In genomic region chr22:49764151-49764581, GRCh38 we compare ENCODE assay signal across 14 cellular contexts.
DNase-seq lines count a peak whose midpoint lies in the region; ATAC-seq and TF ChIP-seq lines count a peak whose summit lies in the region.
"Had no signal": no experiment of that assay in that cellular context is flagged by ENCODE, and none has a peak within 500 bp of the region (broad histone marks: within the 10 kb centered on the region; RNA-seq: fewer than 3 reads in every experiment).

No MANE protein-coding gene starts in this region.

- H3K4me3 Mint-ChIP-seq in WTC11, result no peak overlapping the region
- H3K4me3 Mint-ChIP-seq: CD4-positive, CD25-positive, alpha-beta regulatory T cell; naive thymus-derived CD8-positive, alpha-beta T cell had no signal

- whole genome bisulfite sequencing in mesenchymal stem cell, result 84% methylated on average over 24 of the region's 24 CpGs
- WGBS in aorta, 2 donors, result 55 to 58% methylated on average over 24 of the region's 24 CpGs

- H3K9me3 Mint-ChIP-seq in WTC11, result peaks cover 12% of the 10 kb centered on the region

- H3K18ac ChIP-seq in mesenchymal stem cell (ENCODE audit: low read depth in 1 of 2, low read length in 2 of 2), result no peak overlapping the region

- intact Hi-C loops in aorta (cut with DNase I), result loop anchor here in 1 of 2 donors (10.0 kb wide), 1 partner anchor 271 kb away; no protein-coding TSS in a partner anchor

- H3K4me3 ChIP-seq in mesenchymal stem cell (ENCODE audit: insufficient read depth in 1 of 2, low read depth in 1 of 2, low read length in 2 of 2) (peak overlapping the region in 1 of 2 experiments; percentile 51), aorta (ENCODE audit: low read length in 2 of 2) (no peak overlapping the region)
- H3K4me3 ChIP-seq: gastroesophageal sphincter, skin epidermis had no signal

- no peaks in the 10 kb centered on the region for H3K27me3 Mint-ChIP-seq in WTC11 (ENCODE audit: low read depth)
- H3K27me3 Mint-ChIP-seq: CD4-positive, CD25-positive, alpha-beta regulatory T cell; naive thymus-derived CD8-positive, alpha-beta T cell had no signal

- H3K27ac ChIP-seq in mesenchymal stem cell (ENCODE audit: low read length, poor library complexity, severe bottlenecking) (no peak overlapping the region), aorta (ENCODE audit: low read depth in 1 of 2, low read length in 2 of 2) (no peak overlapping the region)
- H3K27ac ChIP-seq: gastroesophageal sphincter, skin epidermis had no signal

- H3K23ac ChIP-seq in mesenchymal stem cell (ENCODE audit: low read length in 2 of 2), result no peak overlapping the region

- H3K14ac ChIP-seq in mesenchymal stem cell (ENCODE audit: low read length in 2 of 2), result no peak overlapping the region

- POLR2A ChIA-PET in WTC11 (lab: Charles Lee), result no interaction called here

- TF ChIP-seq CTCF in WTC11 (IDR thresholded peaks at IDR 0.05), result no peak

- no peak overlapping the region for H2BK120ac ChIP-seq in mesenchymal stem cell (ENCODE audit: low read depth, low read length)

- H3K9ac ChIP-seq in mesenchymal stem cell (ENCODE audit: low read length), result peak overlapping the region; percentile 18

- peak; percentile 2 for DNase-seq in stimulated activated CD4-positive, alpha-beta T cell treated with anti-CD3 and anti-CD28 coated beads, Interleukin-4, amount 100 ng/mL, for 24 hours
- DNase-seq in stimulated activated CD4-positive, alpha-beta T cell treated with anti-CD3 and anti-CD28 coated beads, Interleukin-4, amount 100 ng/mL, for 4 hours, result no peak
- peak; percentile 20 for DNase-seq in WTC11 (ENCODE audit: low spot score)
- DNase-seq in mesenchymal stem cell, result no peak
- DNase-seq in aorta, result peak; percentile 40 to 74
- DNase-seq in COLO668 (lab: John Stamatoyannopoulos, UW; ENCODE audit: unreplicated experiment), result no peak
- DNase-seq: CD4-positive, CD25-positive, alpha-beta regulatory T cell; GDM1; NCI-H2081 treated with DMSO at 0.1 percent for 48 hours had no signal

- peaks cover 17% of the 10 kb centered on the region for H3K4me1 ChIP-seq in mesenchymal stem cell (ENCODE audit: control insufficient read depth, insufficient read depth, low read depth, low read length)
- H3K4me1 ChIP-seq in aorta (ENCODE audit: control insufficient read depth in 1 of 2, insufficient read depth in 2 of 2, low read length in 2 of 2), result no peaks in the 10 kb centered on the region

- no peak overlapping the region for H4K91ac ChIP-seq in mesenchymal stem cell (ENCODE audit: low read length)

- no peak overlapping the region for H3K4ac ChIP-seq in mesenchymal stem cell (ENCODE audit: low read depth in 1 of 2, low read length in 2 of 2)

- H2AK5ac ChIP-seq in mesenchymal stem cell (ENCODE audit: low read length, severe bottlenecking), result no peak overlapping the region

- H3K9me3 ChIP-seq in mesenchymal stem cell (ENCODE audit: control insufficient read depth, low read length) (peaks cover 2% of the 10 kb centered on the region), aorta (ENCODE audit: control insufficient read depth, low read length) (no peaks in the 10 kb centered on the region)

- no peak overlapping the region for H3K4me2 ChIP-seq in mesenchymal stem cell (ENCODE audit: low read length, poor library complexity, severe bottlenecking)

- no peak overlapping the region for H2BK12ac ChIP-seq in mesenchymal stem cell (ENCODE audit: low read length in 2 of 2)

- no peak overlapping the region for H2BK15ac ChIP-seq in mesenchymal stem cell (ENCODE audit: low read depth, poor library complexity, severe bottlenecking)

- H3K79me1 ChIP-seq in mesenchymal stem cell (replicated peaks; ENCODE audit: low read length, poor library complexity, severe bottlenecking), result no peaks in the 10 kb centered on the region

- H2AFZ ChIP-seq in mesenchymal stem cell (ENCODE audit: low read depth, low read length), result no peak overlapping the region

- H3K36me3 ChIP-seq in mesenchymal stem cell (ENCODE audit: control insufficient read depth in 1 of 2, insufficient read depth in 2 of 2, low read depth in 1 of 2, low read length in 2 of 2), result no peaks in the 10 kb centered on the region
- no peaks in the 10 kb centered on the region for H3K36me3 ChIP-seq in aorta (ENCODE audit: control insufficient read depth in 1 of 2, insufficient read depth in 2 of 2, low read length in 1 of 2)
- H3K36me3 ChIP-seq: gastroesophageal sphincter had no signal

- H3K36me3 Mint-ChIP-seq in WTC11, result peaks cover 8% of the 10 kb centered on the region

- H4K8ac ChIP-seq in mesenchymal stem cell (ENCODE audit: low read length), result no peak overlapping the region

- CTCF ChIA-PET in WTC11 (lab: Charles Lee), result interaction anchor here (0.5 to 0.8 kb wide), 2 partner anchors 266 to 367 kb away, joined by 3 to 4 read pairs; no protein-coding TSS in a partner anchor

- no peak overlapping the region for H3K27ac Mint-ChIP-seq in WTC11
- H3K27ac Mint-ChIP-seq: CD4-positive, CD25-positive, alpha-beta regulatory T cell; naive thymus-derived CD8-positive, alpha-beta T cell had no signal

- H3K27me3 ChIP-seq in mesenchymal stem cell (ENCODE audit: control insufficient read depth in 1 of 2, insufficient read depth in 1 of 2, low read length in 2 of 2) (peaks cover 0 to 4% of the 10 kb centered on the region in 2 experiments), aorta (ENCODE audit: control insufficient read depth in 1 of 2, insufficient read depth in 2 of 2, low read length in 1 of 2) (no peaks in the 10 kb centered on the region)
- H3K27me3 ChIP-seq: gastroesophageal sphincter had no signal

- peak; percentile 39; the same call in 1 of the 2 replicates for ATAC-seq in WTC11
- ATAC-seq in aorta (ENCODE audit: low FRiP score), result no peak
- ATAC-seq in GM21447 (IDR thresholded peaks at IDR 0.05; ENCODE audit: unreplicated experiment), result no peak
- ATAC-seq in HG03439 (IDR thresholded peaks at IDR 0.05; ENCODE audit: unreplicated experiment), result no peak
- ATAC-seq: gastroesophageal sphincter; naive thymus-derived CD8-positive, alpha-beta T cell had no signal

- H3K4me1 Mint-ChIP-seq in WTC11, result peaks cover 12% of the 10 kb centered on the region

- no peak overlapping the region for H2BK5ac ChIP-seq in mesenchymal stem cell (ENCODE audit: low read depth, low read length, poor library complexity, severe bottlenecking)

TF ChIP-seq in WTC11, 78 proteins besides CTCF, POLR2A, EP300 and RAD21 (continues in another document):
- TF ChIP-seq FOXJ3 (CRISPR knock-in tag; IDR thresholded peaks at IDR 0.05; ENCODE audit: borderline replicate concordance), result no peak
- no peak for TF ChIP-seq ZNF121 (CRISPR knock-in tag; IDR thresholded peaks at IDR 0.05)
- no peak for TF ChIP-seq ZNF281 (CRISPR knock-in tag; IDR thresholded peaks at IDR 0.05)
- TF ChIP-seq ZNF532 (CRISPR knock-in tag; IDR thresholded peaks at IDR 0.05; ENCODE audit: borderline replicate concordance), result no peak
- no peak for TF ChIP-seq NFE2L1 (CRISPR knock-in tag; IDR thresholded peaks at IDR 0.05)

Comparison
In these comparisons a context has a peak if more than half of its experiments do, and no peak if none do; other contexts are left out.
1. DNase-seq: peak in stimulated activated CD4-positive, alpha-beta T cell treated with anti-CD3 and anti-CD28 coated beads, Interleukin-4, amount 100 ng/mL, for 24 hours (single experiment), WTC11 (single experiment) and aorta (2 of 2); none in stimulated activated CD4-positive, alpha-beta T cell treated with anti-CD3 and anti-CD28 coated beads, Interleukin-4, amount 100 ng/mL, for 4 hours (0 of 2), mesenchymal stem cell (single experiment) and COLO668 (single experiment).